Comparison of ENCODE assay signal across 11 cellular contexts in the genomic region with DNA sequence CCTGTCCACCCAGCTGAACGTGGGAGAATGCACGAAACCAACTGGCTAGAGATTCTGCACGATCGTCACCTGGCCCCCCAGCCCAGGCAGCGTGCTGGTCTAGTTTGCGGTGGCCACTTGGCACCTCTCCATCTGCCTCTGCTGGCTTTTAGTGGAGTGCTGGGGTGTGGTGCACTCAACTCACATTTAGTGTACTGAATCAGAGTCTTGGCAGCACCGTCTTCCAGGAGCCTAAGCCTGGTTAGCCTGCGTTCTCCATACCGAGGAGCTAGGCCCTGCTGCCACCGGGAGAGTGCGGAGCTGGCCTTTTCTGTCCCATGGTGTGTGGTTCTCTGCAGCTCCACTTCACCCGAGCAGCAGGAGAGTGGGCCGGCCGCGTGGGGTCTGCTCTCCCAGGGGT. TPM values are rescaled to one million over a fixed set of nuclear protein-coding genes. Genes with fewer than 3 reads are reported as not detected.
"Had no signal": no experiment of that assay in that cellular context is flagged by ENCODE, and none has a peak within 500 bp of the region (broad histone marks: within the 10 kb centered on the region; RNA-seq: fewer than 3 reads in every experiment).

No MANE protein-coding gene starts in this region.

- H3K4me3 ChIP-seq: GM23248, HAP-1 had no signal

- H3K36me3 ChIP-seq: HAP-1 had no signal

- H3K4me1 ChIP-seq: HAP-1 had no signal

- H3K27ac ChIP-seq: GM23248, HL-60 had no signal

- DNase-seq: GM23248, GOT3, H7, HFFc6 had no signal

- H3K9me3 ChIP-seq: HAP-1 had no signal

- ATAC-seq: HCT116, HepG2 had no signal

RNA-seq across cellular contexts. Expression of a gene that starts 30.4 kb away (rescaled TPM):
- total RNA-seq: GM23248, H4, H7, HepG2, HFFc6, HT1080 had no signal
- polyA plus RNA-seq: GM23248, HepG2 had no signal

RNA-seq across cellular contexts. Expression of a gene that starts 47.7 kb away (rescaled TPM):
- polyA plus RNA-seq: GM23248, IgD-negative memory B cell had no signal

RNA-seq across cellular contexts. Expression of a gene that starts 58.2 kb away (rescaled TPM):
- total RNA-seq: GM23248, H4, H7, HepG2, HFFc6, HT1080 had no signal
- polyA plus RNA-seq: GM23248, HepG2 had no signal
